ENCODE assay signal across 23 cellular contexts in genomic region chr10:90354914-90355313, GRCh38.
A peak's percentile ranks its signal among the peaks of the same experiment; 100 is the strongest.
DNase-seq lines count a peak whose midpoint lies in the region; ATAC-seq lines count a peak whose summit lies in the region.
"Had no signal": no experiment of that assay in that cellular context is flagged by ENCODE, and none has a peak within 500 bp of the region (broad histone marks: within the 10 kb centered on the region; RNA-seq: fewer than 3 reads in every experiment).

No MANE protein-coding gene starts in this region.

- H3K9me3 ChIP-seq in SJCRH30 (replicated peaks) = no peaks in the 10 kb centered on the region
- H3K9me3 ChIP-seq: BE2C, BLaER1 had no signal

- ATAC-seq in HG02885 (IDR thresholded peaks at IDR 0.05; ENCODE audit: poor library complexity, unreplicated experiment) (no peak), left colon (no peak)

- DNase-seq in NCI-H526 (lab: John Stamatoyannopoulos, UW) (peak; percentile 85), SJCRH30 (peak; percentile 43 to 67), islet precursor cell (peak; percentile 55), NCI-H1105 (lab: John Stamatoyannopoulos, UW) (no peak), left colon (no peak)
- DNase-seq in stimulated activated CD4-positive, alpha-beta T cell treated with anti-CD3 and anti-CD28 coated beads, Interleukin-2, amount 100 ng/mL, for 24 hours = no peak
- DNase-seq: 8988T; ACHN; BE2C; C1 segment of cervical spinal cord; CD4-positive, alpha-beta memory T cell; CD4-positive, CD25-positive, alpha-beta regulatory T cell; CD8-positive, alpha-beta memory T cell; COR-L47; DMS 273 treated with DMSO at 0.1 percent for 48 hours; DMS153; DMS53; DMS79; DND-41; EL; GF-D8 had no signal

- peak overlapping the region; percentile 42 for H3K27ac ChIP-seq in SJCRH30
- H3K27ac ChIP-seq: BLaER1 had no signal

- intact Hi-C loops in left colon (cut with DNase I, micrococcal nuclease) = no loop called here

- H3K4me1 ChIP-seq in SJCRH30 = peaks cover 10% of the 10 kb centered on the region; the same call in 1 of the 2 replicates
- H3K4me1 ChIP-seq: BE2C, BLaER1 had no signal

- no peaks in the 10 kb centered on the region for H3K27me3 ChIP-seq in SJCRH30
- H3K27me3 ChIP-seq: BE2C, BLaER1 had no signal

- no peaks in the 10 kb centered on the region for H3K36me3 ChIP-seq in SJCRH30
- H3K36me3 ChIP-seq: BE2C, BLaER1 had no signal

- no peak overlapping the region for H3K4me3 ChIP-seq in SJCRH30
- H3K4me3 ChIP-seq: BLaER1 had no signal

Comparison
In these comparisons a context has a peak if more than half of its experiments do, and no peak if none do; other contexts are left out.
1. DNase-seq: peak in NCI-H526 (2 of 2), SJCRH30 (2 of 2) and islet precursor cell (single experiment); none in NCI-H1105 (single experiment), stimulated activated CD4-positive, alpha-beta T cell treated with anti-CD3 and anti-CD28 coated beads, Interleukin-2, amount 100 ng/mL, for 24 hours (0 of 2) and left colon (0 of 2).